Comparison of ENCODE assay signal across 18 cellular contexts in genomic region chr1:24896596-24897262, GRCh38. TPM values are rescaled to one million over a fixed set of nuclear protein-coding genes. Genes with fewer than 3 reads are reported as not detected.
A peak's percentile ranks its signal among the peaks of the same experiment; 100 is the strongest.
DNase-seq lines count a peak whose midpoint lies in the region; ATAC-seq and TF ChIP-seq lines count a peak whose summit lies in the region.
"Had no signal": no experiment of that assay in that cellular context is flagged by ENCODE, and none has a peak within 500 bp of the region (broad histone marks: within the 10 kb centered on the region; RNA-seq: fewer than 3 reads in every experiment).

No MANE protein-coding gene starts in this region.

- H3K9me3 ChIP-seq in breast epithelium = peaks cover 6 to 10% of the 10 kb centered on the region in 2 donors
- peaks cover 3% of the 10 kb centered on the region for H3K9me3 ChIP-seq in mammary epithelial cell (replicated peaks; ENCODE audit: insufficient read depth, low read length)
- peaks cover 0 to 6% (median 2%) of the 10 kb centered on the region in 4 donors for H3K9me3 ChIP-seq in upper lobe of left lung
- H3K9me3 ChIP-seq in OCI-LY7 (ENCODE audit: low read length) = no peaks in the 10 kb centered on the region

- peaks cover 41% of the 10 kb centered on the region for H3K4me1 Mint-ChIP-seq in activated naive CD8-positive, alpha-beta T cell treated with anti-CD3 and anti-CD28 coated beads, Interleukin-2, amount 50 U/mL, for 24 hours

- BruUV-seq in mammary epithelial cell (replicated peaks; lab: Mats Ljungman, UMichigan) (no TSS peak), OCI-LY7 (replicated peaks; lab: Mats Ljungman, UMichigan) (no TSS peak)

- dilution Hi-C loops in mammary epithelial cell (cut with HindIII; ENCODE audit: low sequenced_read_pairs) = loop anchor here (5.0 kb wide), 1 partner anchor 34 kb away; no protein-coding TSS in a partner anchor

- POLR2A ChIA-PET in OCI-LY7 (lab: Charles Lee) = no interaction called here
- POLR2A ChIA-PET in GM10248 (lab: Yijun Ruan, JAX) = interaction anchor here (0.6 kb wide), 1 partner anchor 1747 kb away, joined by 3 read pairs; no protein-coding TSS in a partner anchor

- DNase-seq in breast epithelium (ENCODE audit: low spot score in 2 of 2) = peak; percentile 17 to 50
- no peak for DNase-seq in mammary epithelial cell
- DNase-seq in activated naive CD8-positive, alpha-beta T cell treated with anti-CD3 and anti-CD28 coated beads, Interleukin-2, amount 50 U/mL, for 24 hours = peak; percentile 11
- DNase-seq in mesenteric fat pad (ENCODE audit: low spot score) = peak; percentile 85
- DNase-seq in upper lobe of left lung = peak; percentile 14 to 51
- DNase-seq in GM13976 (ENCODE audit: low spot score) = no peak
- no peak for DNase-seq in OCI-LY7 (ENCODE audit: low spot score)
- DNase-seq in GM10248 (ENCODE audit: extremely low spot score) = no peak
- DNase-seq: effector memory CD4-positive, alpha-beta T cell; GM23248; KBM-7; NCI-H526; T1000 had no signal

- peaks cover 33% of the 10 kb centered on the region for H3K36me3 Mint-ChIP-seq in activated naive CD8-positive, alpha-beta T cell treated with anti-CD3 and anti-CD28 coated beads, Interleukin-2, amount 50 U/mL, for 24 hours (ENCODE audit: low read depth)

- no peaks in the 10 kb centered on the region for H3K79me2 ChIP-seq in mammary epithelial cell (ENCODE audit: insufficient read depth, low read length)
- no peaks in the 10 kb centered on the region for H3K79me2 ChIP-seq in OCI-LY7 (ENCODE audit: insufficient read depth, low read depth, low read length)
- H3K79me2 ChIP-seq: hepatocyte had no signal

- H3K4me3 ChIP-seq in breast epithelium = no peak overlapping the region
- no peak overlapping the region for H3K4me3 ChIP-seq in mammary epithelial cell (replicated peaks in 1 of 3; ENCODE audit: insufficient read depth in 1 of 3, low read depth in 2 of 3, low read length in 3 of 3)
- no peak overlapping the region for H3K4me3 ChIP-seq in upper lobe of left lung
- H3K4me3 ChIP-seq in OCI-LY7 (ENCODE audit: low read depth, low read length, poor library complexity, severe bottlenecking) = no peak overlapping the region
- H3K4me3 ChIP-seq: GM23248, hepatocyte, PC-9, SK-N-MC, skin epidermis had no signal

- no peak overlapping the region for H3K9ac ChIP-seq in mammary epithelial cell (ENCODE audit: insufficient read depth, low read length)
- H3K9ac ChIP-seq: GM23248 had no signal

- peak overlapping the region; percentile 83 for H3K27ac Mint-ChIP-seq in activated naive CD8-positive, alpha-beta T cell treated with anti-CD3 and anti-CD28 coated beads, Interleukin-2, amount 50 U/mL, for 24 hours
- H3K27ac Mint-ChIP-seq: activated naive CD4-positive, alpha-beta T cell treated with anti-CD3 and anti-CD28 coated beads, Interleukin-2, amount 50 U/mL, for 24 hours had no signal

- CTCF ChIA-PET in mammary epithelial cell (lab: Charles Lee; ENCODE audit: low non-redundant PET) (no interaction called here), OCI-LY7 (lab: Charles Lee; ENCODE audit: unreplicated experiment) (no interaction called here), GM10248 (lab: Yijun Ruan, JAX) (interaction anchor here (0.7 to 4.2 kb wide), 9 partner anchors 9 to 309 kb away, joined by 3 to 23 read pairs (median 4); no protein-coding TSS in a partner anchor)

- no peaks in the 10 kb centered on the region for H3K9me2 ChIP-seq in OCI-LY7 (ENCODE audit: insufficient read depth, low read length)

- in situ Hi-C loops in mammary epithelial cell (cut with MboI; ENCODE audit: low sequenced_read_pairs in 2 of 2) (no loop called here), GM13976 (cut with MboI; ENCODE audit: low sequenced_read_pairs, unreplicated experiment) (no loop called here)

- H3K4me1 ChIP-seq in breast epithelium (no peaks in the 10 kb centered on the region), mammary epithelial cell (ENCODE audit: insufficient read depth, low read length) (no peaks in the 10 kb centered on the region), upper lobe of left lung (peaks cover 0 to 9% (median 0%) of the 10 kb centered on the region in 4 donors), OCI-LY7 (ENCODE audit: insufficient read depth, low read length, poor library complexity, severe bottlenecking) (no peaks in the 10 kb centered on the region)

- no peaks in the 10 kb centered on the region for H4K20me1 ChIP-seq in mammary epithelial cell (ENCODE audit: insufficient read depth, low read length)
- H4K20me1 ChIP-seq in OCI-LY7 (ENCODE audit: insufficient read depth, low read length) = no peaks in the 10 kb centered on the region

- H3K36me3 ChIP-seq in breast epithelium (no peaks in the 10 kb centered on the region), mammary epithelial cell (ENCODE audit: insufficient read depth, low read length) (no peaks in the 10 kb centered on the region), upper lobe of left lung (no peaks in the 10 kb centered on the region), OCI-LY7 (ENCODE audit: insufficient read depth, low read length) (peaks cover 6% of the 10 kb centered on the region; the same call in 1 of the 2 replicates)

- ATAC-seq in activated naive CD8-positive, alpha-beta T cell treated with anti-CD3 and anti-CD28 coated beads, Interleukin-2, amount 50 U/mL, for 24 hours = no peak
- no peak for ATAC-seq in upper lobe of left lung (ENCODE audit: low FRiP score in 2 of 2)

- H3K9me3 Mint-ChIP-seq in activated naive CD8-positive, alpha-beta T cell treated with anti-CD3 and anti-CD28 coated beads, Interleukin-2, amount 50 U/mL, for 24 hours = peaks cover 11% of the 10 kb centered on the region

- H3K27me3 ChIP-seq in breast epithelium (peaks cover 0 to 3% of the 10 kb centered on the region in 2 donors), mammary epithelial cell (ENCODE audit: insufficient read depth, low read length) (no peaks in the 10 kb centered on the region), upper lobe of left lung (no peaks in the 10 kb centered on the region)
- H3K27me3 ChIP-seq: hepatocyte had no signal

- TF ChIP-seq EP300 in upper lobe of left lung (IDR thresholded peaks at IDR 0.05) = no peak

- 84% methylated on average over 11 of the region's 14 CpGs for WGBS in mammary epithelial cell (ENCODE audit: low coverage, missing lambda C conversion rate)
- 77 to 87% methylated on average over 9 to 14 of the region's 14 CpGs for whole genome bisulfite sequencing in upper lobe of left lung, 2 donors

- no peak overlapping the region for H2AFZ ChIP-seq in mammary epithelial cell (ENCODE audit: low read depth, low read length)
- H2AFZ ChIP-seq in OCI-LY7 (ENCODE audit: low read length) = no peak overlapping the region
- H2AFZ ChIP-seq: GM23248, hepatocyte, PC-9 had no signal

- H3K27ac ChIP-seq in breast epithelium (no peak overlapping the region), mammary epithelial cell (ENCODE audit: insufficient read depth, low read depth, low read length) (no peak overlapping the region), upper lobe of left lung (no peak overlapping the region), OCI-LY7 (ENCODE audit: low read depth, low read length, poor library complexity, severe bottlenecking) (no peak overlapping the region)
- H3K27ac ChIP-seq: GM23248, hepatocyte, PC-9, SK-N-MC had no signal

- intact Hi-C loops in breast epithelium (cut with DNase I; ENCODE audit: low total_unique reads) = no loop called here
- intact Hi-C loops in mammary epithelial cell (cut with micrococcal nuclease) = no loop called here
- intact Hi-C loops in OCI-LY7 (cut with micrococcal nuclease; ENCODE audit: unreplicated experiment) = no loop called here

- H3K27me3 Mint-ChIP-seq in activated naive CD8-positive, alpha-beta T cell treated with anti-CD3 and anti-CD28 coated beads, Interleukin-2, amount 50 U/mL, for 24 hours = peaks cover 6% of the 10 kb centered on the region
- H3K27me3 Mint-ChIP-seq: activated naive CD4-positive, alpha-beta T cell treated with anti-CD3 and anti-CD28 coated beads, Interleukin-2, amount 50 U/mL, for 24 hours had no signal

- TF ChIP-seq POLR2A in breast epithelium (IDR thresholded peaks at IDR 0.05) (no peak), upper lobe of left lung (IDR thresholded peaks at IDR 0.05) (no peak)

- H3K4me2 ChIP-seq in mammary epithelial cell (ENCODE audit: insufficient read depth, low read depth, low read length) = no peak overlapping the region
- H3K4me2 ChIP-seq in OCI-LY7 (ENCODE audit: low read length) = no peak overlapping the region
- H3K4me2 ChIP-seq: hepatocyte, PC-9 had no signal

- H3K4me3 Mint-ChIP-seq in activated naive CD8-positive, alpha-beta T cell treated with anti-CD3 and anti-CD28 coated beads, Interleukin-2, amount 50 U/mL, for 24 hours = peak overlapping the region; percentile 34
- H3K4me3 Mint-ChIP-seq: activated naive CD4-positive, alpha-beta T cell treated with anti-CD3 and anti-CD28 coated beads, Interleukin-2, amount 50 U/mL, for 24 hours had no signal

- TF ChIP-seq CTCF in breast epithelium (IDR thresholded peaks at IDR 0.05) (no peak), mammary epithelial cell (conservative IDR thresholded peaks at IDR 0.05 in 1 of 2, IDR thresholded peaks at IDR 0.05 in 1 of 2; ENCODE audit: extremely low read depth in 1 of 2, insufficient read depth in 1 of 2, low read depth in 1 of 2, low read length in 2 of 2) (no peak), upper lobe of left lung (IDR thresholded peaks at IDR 0.05) (no peak), GM13976 (IDR thresholded peaks at IDR 0.05; ENCODE audit: borderline replicate concordance, control extremely low read depth, extremely low read depth, insufficient read depth, missing control alignments) (no peak), OCI-LY7 (conservative IDR thresholded peaks at IDR 0.05; ENCODE audit: low read length) (no peak), GM10248 (IDR thresholded peaks at IDR 0.05; ENCODE audit: control extremely low read depth, extremely low read depth, low read depth, missing control alignments) (no peak)

RNA-seq across cellular contexts. Expression of gene RUNX3, which starts 33.3 kb away (rescaled TPM):
- total RNA-seq in breast epithelium (1 to 10 TPM; 1.9 to 9.1 (median 5.6) TPM), mammary epithelial cell (1 to 10 TPM in 1 of 2 donors, under 1 TPM in 1; 0.42 to 2.8 TPM), mesenteric fat pad (3.4 TPM), upper lobe of left lung (10 to 100 TPM in 4 of 6 donors, 1 to 10 TPM in 2; 4.2 to 15.6 (median 10.1) TPM), OCI-LY7 (2022) (39.5 and 41.1 TPM in 2 replicates)
- 0.59 TPM for polyA plus RNA-seq in mammary epithelial cell
- 2.0 TPM for polyA minus RNA-seq in mammary epithelial cell
- total RNA-seq in OCI-LY7 (2014; rRNA removed; shearing (Covaris generic)) = 9.5 and 12.2 TPM in 2 replicates
- total RNA-seq: PC-9 had no signal

Comparison
In these comparisons a context has a peak if more than half of its experiments do, and no peak if none do; other contexts are left out.
1. DNase-seq: peak in breast epithelium (2 of 2), activated naive CD8-positive, alpha-beta T cell treated with anti-CD3 and anti-CD28 coated beads, Interleukin-2, amount 50 U/mL, for 24 hours (single experiment), mesenteric fat pad (single experiment) and upper lobe of left lung (2 of 2); none in mammary epithelial cell (single experiment), GM13976 (single experiment), OCI-LY7 (single experiment) and GM10248 (single experiment).